Comparison of ENCODE assay signal across 11 cellular contexts in the genomic region with DNA sequence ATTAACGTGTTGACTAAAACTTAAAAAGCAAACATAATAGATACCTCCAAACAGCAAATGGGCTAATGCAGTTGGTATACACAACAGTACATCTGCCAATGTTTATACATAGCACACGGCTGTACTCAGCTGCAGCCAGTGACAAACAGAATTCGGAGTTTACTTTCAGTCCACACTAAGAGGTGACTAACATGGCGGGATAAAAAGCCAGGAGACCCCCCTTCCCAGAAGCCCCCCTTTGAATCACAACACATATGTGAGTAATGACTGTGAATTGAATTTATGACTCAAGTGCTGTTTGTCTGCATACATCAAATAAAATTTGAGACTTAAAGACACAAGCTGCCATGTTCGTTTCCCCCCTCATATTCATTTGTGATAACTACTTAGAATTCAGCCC.
DNase-seq lines count a peak whose midpoint lies in the region; ATAC-seq lines count a peak whose summit lies in the region.
"Had no signal": no experiment of that assay in that cellular context is flagged by ENCODE, and none has a peak within 500 bp of the region (broad histone marks: within the 10 kb centered on the region; RNA-seq: fewer than 3 reads in every experiment).

No MANE protein-coding gene starts in this region.

- H3K4me3 Mint-ChIP-seq in activated CD4-positive, alpha-beta T cell treated with anti-CD3 and anti-CD28 coated beads, Interleukin-2, amount 10 ng/mL, durations not matched to agents 24 days and 14 days = peak overlapping the region; percentile 70
- peak overlapping the region; percentile 57 for H3K4me3 Mint-ChIP-seq in activated naive CD8-positive, alpha-beta T cell treated with anti-CD3 and anti-CD28 coated beads, Interleukin-2, amount 10 ng/mL, durations not matched to agents 7 days and 5 days
- no peak overlapping the region for H3K4me3 Mint-ChIP-seq in stimulated activated memory B cell treated with anti-CD40 and anti-IgM and Interleukin-4, amounts not matched to agents 10 μg/mL and 1 μg/mL and 100 μg/mL, for 72 hours

- peaks cover 8% of the 10 kb centered on the region for H3K36me3 Mint-ChIP-seq in activated CD4-positive, alpha-beta T cell treated with anti-CD3 and anti-CD28 coated beads, Interleukin-2, amount 10 ng/mL, durations not matched to agents 24 days and 14 days (ENCODE audit: low read depth)
- H3K36me3 Mint-ChIP-seq in activated naive CD8-positive, alpha-beta T cell treated with anti-CD3 and anti-CD28 coated beads, Interleukin-2, amount 10 ng/mL, durations not matched to agents 7 days and 5 days = no peaks in the 10 kb centered on the region
- H3K36me3 Mint-ChIP-seq in stimulated activated memory B cell treated with anti-CD40 and anti-IgM and Interleukin-4, amounts not matched to agents 10 μg/mL and 1 μg/mL and 100 μg/mL, for 72 hours = peaks cover under 1% of the 10 kb centered on the region

- peaks cover 3% of the 10 kb centered on the region for H3K9me3 Mint-ChIP-seq in activated CD4-positive, alpha-beta T cell treated with anti-CD3 and anti-CD28 coated beads, Interleukin-2, amount 10 ng/mL, durations not matched to agents 24 days and 14 days
- H3K9me3 Mint-ChIP-seq in activated naive CD8-positive, alpha-beta T cell treated with anti-CD3 and anti-CD28 coated beads, Interleukin-2, amount 10 ng/mL, durations not matched to agents 7 days and 5 days = no peaks in the 10 kb centered on the region
- peaks cover 3% of the 10 kb centered on the region for H3K9me3 Mint-ChIP-seq in stimulated activated memory B cell treated with anti-CD40 and anti-IgM and Interleukin-4, amounts not matched to agents 10 μg/mL and 1 μg/mL and 100 μg/mL, for 72 hours

- no peaks in the 10 kb centered on the region for H3K9me3 ChIP-seq in MG63

- POLR2A ChIA-PET in activated naive CD8-positive, alpha-beta T cell treated with anti-CD3 and anti-CD28 coated beads, Interleukin-2, amount 10 ng/mL, durations not matched to agents 7 days and 5 days (lab: Charles Lee) = interaction anchor here (0.6 to 1.0 kb wide), 4 partner anchors 10 to 1200 kb away, joined by 3 to 4 read pairs (median 3); no protein-coding TSS in a partner anchor

- no peak for DNase-seq in activated CD4-positive, alpha-beta T cell treated with anti-CD3 and anti-CD28 coated beads, Interleukin-2, amount 10 ng/mL, durations not matched to agents 24 days and 14 days
- no peak for DNase-seq in activated CD4-positive, alpha-beta T cell treated with anti-CD3 and anti-CD28 coated beads, Interleukin-2, amount 50 U/mL, for 48 hours
- DNase-seq in MG63 (peak; percentile 22), ACHN (no peak), nucleus accumbens (lab: John Stamatoyannopoulos, UW) (no peak)
- no peak for DNase-seq in activated naive CD8-positive, alpha-beta T cell treated with anti-CD3 and anti-CD28 coated beads, Interleukin-2, amount 10 ng/mL, durations not matched to agents 7 days and 5 days
- no peak for DNase-seq in activated effector memory CD4-positive, alpha-beta T cell treated with Interleukin-2 at 50 U/mL for 16 hours
- DNase-seq: NK-92 treated with Interleukin-12 subunit alpha and Interleukin-12 subunit beta, amount 100 ng/mL, for 24 hours; SIG-M5 had no signal

- peak overlapping the region; percentile 85 for H3K27ac Mint-ChIP-seq in activated CD4-positive, alpha-beta T cell treated with anti-CD3 and anti-CD28 coated beads, Interleukin-2, amount 10 ng/mL, durations not matched to agents 24 days and 14 days
- peak overlapping the region; percentile 33 for H3K27ac Mint-ChIP-seq in activated naive CD8-positive, alpha-beta T cell treated with anti-CD3 and anti-CD28 coated beads, Interleukin-2, amount 10 ng/mL, durations not matched to agents 7 days and 5 days
- peak overlapping the region; percentile 88 for H3K27ac Mint-ChIP-seq in stimulated activated memory B cell treated with anti-CD40 and anti-IgM and Interleukin-4, amounts not matched to agents 10 μg/mL and 1 μg/mL and 100 μg/mL, for 72 hours

- H3K27me3 ChIP-seq in MG63 = no peaks in the 10 kb centered on the region

- no peaks in the 10 kb centered on the region for H3K27me3 Mint-ChIP-seq in activated CD4-positive, alpha-beta T cell treated with anti-CD3 and anti-CD28 coated beads, Interleukin-2, amount 10 ng/mL, durations not matched to agents 24 days and 14 days
- H3K27me3 Mint-ChIP-seq in activated naive CD8-positive, alpha-beta T cell treated with anti-CD3 and anti-CD28 coated beads, Interleukin-2, amount 10 ng/mL, durations not matched to agents 7 days and 5 days = no peaks in the 10 kb centered on the region
- no peaks in the 10 kb centered on the region for H3K27me3 Mint-ChIP-seq in stimulated activated memory B cell treated with anti-CD40 and anti-IgM and Interleukin-4, amounts not matched to agents 10 μg/mL and 1 μg/mL and 100 μg/mL, for 72 hours

- no peak overlapping the region for H3K4me3 ChIP-seq in MG63
- H3K4me3 ChIP-seq: skin epidermis had no signal

- peaks cover 78% of the 10 kb centered on the region for H3K4me1 Mint-ChIP-seq in activated CD4-positive, alpha-beta T cell treated with anti-CD3 and anti-CD28 coated beads, Interleukin-2, amount 10 ng/mL, durations not matched to agents 24 days and 14 days
- H3K4me1 Mint-ChIP-seq in activated naive CD8-positive, alpha-beta T cell treated with anti-CD3 and anti-CD28 coated beads, Interleukin-2, amount 10 ng/mL, durations not matched to agents 7 days and 5 days = peaks cover 50% of the 10 kb centered on the region
- H3K4me1 Mint-ChIP-seq in stimulated activated memory B cell treated with anti-CD40 and anti-IgM and Interleukin-4, amounts not matched to agents 10 μg/mL and 1 μg/mL and 100 μg/mL, for 72 hours = peaks cover 66% of the 10 kb centered on the region

- no peak for ATAC-seq in activated naive CD8-positive, alpha-beta T cell treated with anti-CD3 and anti-CD28 coated beads, Interleukin-2, amount 10 ng/mL, durations not matched to agents 7 days and 5 days (ENCODE audit: low read depth)
- no peak for ATAC-seq in stimulated activated memory B cell treated with anti-CD40 and anti-IgM and Interleukin-4, amounts not matched to agents 10 μg/mL and 1 μg/mL and 100 μg/mL, for 72 hours

- H3K36me3 ChIP-seq in MG63 = no peaks in the 10 kb centered on the region

- intact Hi-C loops in activated CD4-positive, alpha-beta T cell treated with anti-CD3 and anti-CD28 coated beads, Interleukin-2, amount 10 ng/mL, durations not matched to agents 24 days and 14 days (cut with micrococcal nuclease) = loop anchor here (1.0 to 2.0 kb wide), 3 partner anchors 7 to 51 kb away; no protein-coding TSS in a partner anchor

- in situ Hi-C loops in ACHN (cut with HindIII; ENCODE audit: low pct_ligation_motif_present, low pct_unique_long_range_greater_than_20kb, low sequenced_read_pairs) = no loop called here

Comparison
In these comparisons a context has a peak if more than half of its experiments do, and no peak if none do; other contexts are left out.
1. H3K27ac Mint-ChIP-seq: peak in every context shown above with its lines; median percentile 88 in stimulated activated memory B cell treated with anti-CD40 and anti-IgM and Interleukin-4, amounts not matched to agents 10 μg/mL and 1 μg/mL and 100 μg/mL, for 72 hours; 85 in activated CD4-positive, alpha-beta T cell treated with anti-CD3 and anti-CD28 coated beads, Interleukin-2, amount 10 ng/mL, durations not matched to agents 24 days and 14 days; 33 in activated naive CD8-positive, alpha-beta T cell treated with anti-CD3 and anti-CD28 coated beads, Interleukin-2, amount 10 ng/mL, durations not matched to agents 7 days and 5 days.